Comparison of ENCODE assay signal across 1 cellular context in genomic region chr6:10313799-10314162, GRCh38.
TF ChIP-seq lines count a peak whose summit lies in the region.

No MANE protein-coding gene starts in this region.

TF ChIP-seq in K562, 482 proteins besides CTCF, POLR2A, EP300 and RAD21 (continued from another document):
- no peak for TF ChIP-seq RBM17 (IDR thresholded peaks at IDR 0.05; ENCODE audit: borderline replicate concordance, low read depth, low read length)
- no peak for TF ChIP-seq ZNF407 (IDR thresholded peaks at IDR 0.05; ENCODE audit: low read depth)
- TF ChIP-seq ZFPM2 (CRISPR knock-in tag; IDR thresholded peaks at IDR 0.05) = no peak
- TF ChIP-seq MYBL2 (IDR thresholded peaks at IDR 0.05; ENCODE audit: low read depth) = no peak
- no peak for TF ChIP-seq MYBL2 (CRISPR knock-in tag; IDR thresholded peaks at IDR 0.05; ENCODE audit: borderline replicate concordance)
- TF ChIP-seq HCFC1 (IDR thresholded peaks at IDR 0.05; ENCODE audit: low read depth, low read length) = no peak
- TF ChIP-seq HOXB6 (CRISPR knock-in tag; IDR thresholded peaks at IDR 0.05; ENCODE audit: borderline replicate concordance) = no peak
- no peak for TF ChIP-seq ZNF445 (CRISPR knock-in tag; IDR thresholded peaks at IDR 0.05; ENCODE audit: low read depth)
- TF ChIP-seq RNF219 (CRISPR knock-in tag; IDR thresholded peaks at IDR 0.05) = no peak
- peak; percentile 35; the same call in 1 of the 2 replicates for TF ChIP-seq SMAD4 (CRISPR knock-in tag; conservative IDR thresholded peaks at IDR 0.05)
- TF ChIP-seq ZBTB1 (CRISPR knock-in tag; IDR thresholded peaks at IDR 0.05; ENCODE audit: borderline replicate concordance, low read depth) = no peak
- no peak for TF ChIP-seq NR3C1 (CRISPR knock-in tag; IDR thresholded peaks at IDR 0.05)
- no peak for TF ChIP-seq PKNOX1 (IDR thresholded peaks at IDR 0.05)
- peak in 1 of 2 experiments; percentile 35; a peak in 1 of 4 replicates for TF ChIP-seq FOXK2 (conservative IDR thresholded peaks at IDR 0.05 in 1 of 2, IDR thresholded peaks at IDR 0.05 in 1 of 2; ENCODE audit: low read depth in 2 of 2)
- TF ChIP-seq SMAD3 (CRISPR knock-in tag; conservative IDR thresholded peaks at IDR 0.05) = no peak
- no peak for TF ChIP-seq ZNF280A (IDR thresholded peaks at IDR 0.05; ENCODE audit: low read depth, partially characterized antibody)
- TF ChIP-seq ZNF609 (CRISPR knock-in tag; IDR thresholded peaks at IDR 0.05; ENCODE audit: borderline replicate concordance) = no peak
- no peak for TF ChIP-seq HES1 (IDR thresholded peaks at IDR 0.05; ENCODE audit: low read depth)
- no peak for TF ChIP-seq SNRNP70 (optimal IDR thresholded peaks at IDR 0.05; ENCODE audit: low read depth, low read length)
- TF ChIP-seq HDAC2 (IDR thresholded peaks at IDR 0.05) = no peak
- TF ChIP-seq HNRNPH1 (optimal IDR thresholded peaks at IDR 0.05; ENCODE audit: low read depth, low read length) = no peak
- TF ChIP-seq BRD9 (IDR thresholded peaks at IDR 0.05; ENCODE audit: low read depth, partially characterized antibody) = peak; percentile 50
- 0 out of 2 replicates have a peak, but pooled peaks have one; percentile 4 for TF ChIP-seq PHF8 (IDR thresholded peaks at IDR 0.05; ENCODE audit: borderline replicate concordance, low read length)
- no peak for TF ChIP-seq NCOR1 (IDR thresholded peaks at IDR 0.05)
- no peak for TF ChIP-seq TBP (optimal IDR thresholded peaks at IDR 0.05; ENCODE audit: low read depth, low read length)
- 0 out of 2 replicates have a peak, but pooled peaks have one; percentile 8 for TF ChIP-seq ETV1 (tag; conservative IDR thresholded peaks at IDR 0.05; ENCODE audit: low read depth)
- no peak for TF ChIP-seq CBX3 (IDR thresholded peaks at IDR 0.05; ENCODE audit: borderline replicate concordance in 1 of 2, low read length in 2 of 2)
- no peak for TF ChIP-seq MLX (CRISPR knock-in tag; conservative IDR thresholded peaks at IDR 0.05)
- no peak for TF ChIP-seq MCM7 (IDR thresholded peaks at IDR 0.05)
- TF ChIP-seq KAT7 (CRISPR knock-in tag; IDR thresholded peaks at IDR 0.05; ENCODE audit: borderline replicate concordance) = no peak
- TF ChIP-seq CHD1 (IDR thresholded peaks at IDR 0.05; ENCODE audit: low read length) = no peak
- no peak for TF ChIP-seq ZNF121 (CRISPR knock-in tag; conservative IDR thresholded peaks at IDR 0.05)
